ENCODE assay signal across 23 cellular contexts in the genomic region with DNA sequence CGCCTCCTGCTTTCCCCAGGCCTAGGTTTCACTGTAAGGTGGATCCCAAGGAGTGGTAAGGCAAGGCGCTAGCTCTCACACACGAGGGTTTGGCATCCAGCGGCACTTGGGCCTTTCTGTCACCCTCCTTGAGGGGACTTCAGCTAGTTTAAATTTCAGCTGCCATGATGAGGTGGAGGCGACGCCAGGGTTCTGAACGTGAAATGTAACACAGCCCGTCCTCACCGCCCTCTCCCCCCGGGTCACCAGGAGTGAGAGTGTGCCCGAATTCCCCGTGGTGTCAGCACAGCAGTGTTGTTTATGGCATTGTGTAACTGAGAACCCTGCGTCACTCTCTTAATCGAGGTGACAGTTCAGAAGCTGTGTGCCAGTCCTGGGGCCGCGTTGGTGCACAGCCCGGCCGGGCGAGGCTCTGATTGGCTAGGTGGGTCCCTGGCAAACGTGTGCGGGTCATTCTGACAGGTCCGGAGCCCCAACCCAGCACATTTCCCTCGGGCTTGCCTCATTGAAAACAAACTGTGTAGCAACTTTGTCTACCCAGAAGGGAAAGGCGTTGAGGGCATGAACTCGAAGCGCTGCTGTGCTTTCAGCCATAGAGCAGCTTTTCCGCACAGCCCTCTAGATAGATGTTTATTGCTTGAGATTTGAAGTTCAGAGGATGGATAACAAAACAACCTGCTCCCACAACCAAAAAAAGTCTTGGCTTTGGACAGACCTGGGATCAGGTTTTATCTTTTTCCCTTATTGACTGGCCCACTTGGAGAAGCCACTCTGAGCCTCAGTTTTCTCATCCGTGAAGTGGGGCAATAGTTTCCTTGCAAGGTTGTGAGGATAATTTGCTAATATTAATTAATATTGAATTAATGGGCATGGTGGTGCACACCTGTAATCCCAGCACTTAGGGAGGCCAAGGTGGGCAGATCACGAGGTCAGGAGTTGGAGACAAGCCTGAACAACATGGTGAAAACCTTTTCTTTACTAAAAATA. TPM values are rescaled to one million over a fixed set of nuclear protein-coding genes. Genes with fewer than 3 reads are reported as not detected.
"Had no signal": no experiment of that assay in that cellular context is flagged by ENCODE, and none has a peak within 500 bp of the region (broad histone marks: within the 10 kb centered on the region; RNA-seq: fewer than 3 reads in every experiment).

No MANE protein-coding gene starts in this region.

- H3K27ac Mint-ChIP-seq: activated naive CD4-positive, alpha-beta T cell treated with anti-CD3 and anti-CD28 coated beads, Interleukin-2, amount 50 U/mL, for 72 hours; activated T-cell treated with anti-CD3 and anti-CD28 coated beads, Interleukin-2, amount 50 U/mL, for 24 hours; activated T-helper 17 cell treated with anti-CD3 and anti-CD28 coated beads, Interleukin-2, amount 50 U/mL, for 72 hours; dendritic cell treated with granulocyte-macrophage colony-stimulating factor and Interleukin-4, amounts not matched to agents 40 ng/mL and 50 ng/mL, for 4 days; immature natural killer cell; nephron; stimulated activated effector memory CD8-positive, alpha-beta T cell treated with anti-CD3 and anti-CD28 coated beads, Interleukin-12 subunit alpha, Interleukin-12 subunit beta, amount 100 ng/mL, for 72 hours; WTC11 had no signal

- DNase-seq: activated CD8-positive, alpha-beta memory T cell treated with anti-CD3 and anti-CD28 coated beads for 24 hours; activated CD8-positive, alpha-beta memory T cell treated with anti-CD3 and anti-CD28 coated beads, Interleukin-2, amount 50 U/mL, for 4 hours; activated T-cell treated with anti-CD3 and anti-CD28 coated beads, Interleukin-2, amount 50 U/mL, for 24 hours; aorta; effector CD4-positive, alpha-beta T cell; erythroblast; immature natural killer cell; left ventricle myocardium inferior; midbrain; stimulated activated CD4-positive, alpha-beta T cell treated with anti-CD3 and anti-CD28 coated beads, Interleukin-1b, Interleukin-23, amount 100 ng/mL, for 48 hours; stomach; T1000; testis had no signal

- H3K9me3 Mint-ChIP-seq: activated naive CD4-positive, alpha-beta T cell treated with anti-CD3 and anti-CD28 coated beads, Interleukin-2, amount 50 U/mL, for 72 hours; activated T-cell treated with anti-CD3 and anti-CD28 coated beads, Interleukin-2, amount 50 U/mL, for 24 hours; activated T-helper 17 cell treated with anti-CD3 and anti-CD28 coated beads, Interleukin-2, amount 50 U/mL, for 72 hours; brain; dendritic cell treated with granulocyte-macrophage colony-stimulating factor and Interleukin-4, amounts not matched to agents 40 ng/mL and 50 ng/mL, for 4 days; immature natural killer cell; nephron; stimulated activated effector memory CD8-positive, alpha-beta T cell treated with anti-CD3 and anti-CD28 coated beads, Interleukin-12 subunit alpha, Interleukin-12 subunit beta, amount 100 ng/mL, for 72 hours; WTC11 had no signal

- H3K36me3 Mint-ChIP-seq: activated naive CD4-positive, alpha-beta T cell treated with anti-CD3 and anti-CD28 coated beads, Interleukin-2, amount 50 U/mL, for 72 hours; brain; immature natural killer cell; stimulated activated effector memory CD8-positive, alpha-beta T cell treated with anti-CD3 and anti-CD28 coated beads, Interleukin-12 subunit alpha, Interleukin-12 subunit beta, amount 100 ng/mL, for 72 hours; WTC11 had no signal

- H3K4me3 Mint-ChIP-seq: activated T-cell treated with anti-CD3 and anti-CD28 coated beads, Interleukin-2, amount 50 U/mL, for 24 hours; activated T-helper 17 cell treated with anti-CD3 and anti-CD28 coated beads, Interleukin-2, amount 50 U/mL, for 72 hours; brain; dendritic cell treated with granulocyte-macrophage colony-stimulating factor and Interleukin-4, amounts not matched to agents 40 ng/mL and 50 ng/mL, for 4 days; immature natural killer cell; nephron; stimulated activated effector memory CD8-positive, alpha-beta T cell treated with anti-CD3 and anti-CD28 coated beads, Interleukin-12 subunit alpha, Interleukin-12 subunit beta, amount 100 ng/mL, for 72 hours; WTC11 had no signal

- H3K4me1 Mint-ChIP-seq: activated T-helper 17 cell treated with anti-CD3 and anti-CD28 coated beads, Interleukin-2, amount 50 U/mL, for 72 hours; immature natural killer cell; stimulated activated effector memory CD8-positive, alpha-beta T cell treated with anti-CD3 and anti-CD28 coated beads, Interleukin-12 subunit alpha, Interleukin-12 subunit beta, amount 100 ng/mL, for 72 hours had no signal

- ATAC-seq: activated naive CD4-positive, alpha-beta T cell treated with anti-CD3 and anti-CD28 coated beads, Interleukin-2, amount 50 U/mL, for 72 hours; activated T-helper 17 cell treated with anti-CD3 and anti-CD28 coated beads, Interleukin-2, amount 50 U/mL, for 72 hours; stimulated activated effector memory CD8-positive, alpha-beta T cell treated with anti-CD3 and anti-CD28 coated beads, Interleukin-12 subunit alpha, Interleukin-12 subunit beta, amount 100 ng/mL, for 72 hours; WTC11 had no signal

RNA-seq across cellular contexts. Expression of gene CIDEA, which starts 4.9 kb away (rescaled TPM):
- total RNA-seq: activated naive CD4-positive, alpha-beta T cell treated with anti-CD3 and anti-CD28 coated beads, Interleukin-2, amount 50 U/mL, for 72 hours; activated T-helper 17 cell treated with anti-CD3 and anti-CD28 coated beads, Interleukin-2, amount 50 U/mL, for 72 hours; hepatocyte; renal cortical epithelial cell; stomach; T-helper 1 cell treated with Interleukin-12 subunit alpha and Interleukin-12 subunit beta and Interleukin-4 antibody, amounts not matched to agents 30 ng/mL and 1 ng/mL, for 36 hours; testis had no signal
